ENCODE assay signal across 8 cellular contexts in genomic region chr10:6269953-6270867, GRCh38.
DNase-seq lines count a peak whose midpoint lies in the region; ATAC-seq and TF ChIP-seq lines count a peak whose summit lies in the region.

No MANE protein-coding gene starts in this region.

- TF ChIP-seq POLR2A in uterus (IDR thresholded peaks at IDR 0.05): no peak

- TF ChIP-seq CTCF in activated CD8-positive, alpha-beta T cell treated with anti-CD3 and anti-CD28 coated beads for 36 hours (IDR thresholded peaks at IDR 0.05): no peak
- TF ChIP-seq CTCF in uterus (IDR thresholded peaks at IDR 0.05): no peak

- H3K27me3 ChIP-seq in layer of hippocampus (ENCODE audit: control insufficient read depth, insufficient read depth, low read length) (no peaks in the 10 kb centered on the region), uterus (no peaks in the 10 kb centered on the region)

- H3K4me1 Mint-ChIP-seq in activated CD8-positive, alpha-beta T cell treated with anti-CD3 and anti-CD28 coated beads for 36 hours (ENCODE audit: low read depth): peaks cover 55% of the 10 kb centered on the region

- H3K36me3 ChIP-seq in uterus: no peaks in the 10 kb centered on the region

- peaks cover 6% of the 10 kb centered on the region for H3K9me3 Mint-ChIP-seq in activated CD8-positive, alpha-beta T cell treated with anti-CD3 and anti-CD28 coated beads for 36 hours

- POLR2A ChIA-PET in activated CD8-positive, alpha-beta T cell treated with anti-CD3 and anti-CD28 coated beads for 36 hours (lab: Charles Lee): interaction anchor here (0.7 to 3.3 kb wide), 2 partner anchors 78 to 137 kb away, joined by 3 to 22 read pairs; no protein-coding TSS in a partner anchor

- no peaks in the 10 kb centered on the region for H3K27me3 Mint-ChIP-seq in activated CD8-positive, alpha-beta T cell treated with anti-CD3 and anti-CD28 coated beads for 36 hours

- H3K9me3 ChIP-seq in uterus: no peaks in the 10 kb centered on the region

- peak; percentile 95 for DNase-seq in activated CD8-positive, alpha-beta T cell treated with anti-CD3 and anti-CD28 coated beads for 36 hours
- DNase-seq in substantia nigra (lab: John Stamatoyannopoulos, UW) (no peak), cortex of kidney (lab: John Stamatoyannopoulos, UW) (no peak), NCI-H187 treated with DMSO at 0.1 percent for 48 hours (lab: John Stamatoyannopoulos, UW) (no peak), uterus (no peak)

- ATAC-seq in GM19328 (IDR thresholded peaks at IDR 0.05; ENCODE audit: unreplicated experiment) (peak; percentile 69), HG03378 (IDR thresholded peaks at IDR 0.05; ENCODE audit: unreplicated experiment) (peak; percentile 79)
- peak; percentile 79 for ATAC-seq in activated CD8-positive, alpha-beta T cell treated with anti-CD3 and anti-CD28 coated beads for 36 hours

- peak overlapping the region; percentile 97 for H3K27ac Mint-ChIP-seq in activated CD8-positive, alpha-beta T cell treated with anti-CD3 and anti-CD28 coated beads for 36 hours

- peaks cover 18% of the 10 kb centered on the region for H3K36me3 Mint-ChIP-seq in activated CD8-positive, alpha-beta T cell treated with anti-CD3 and anti-CD28 coated beads for 36 hours (ENCODE audit: low read depth)

- H3K4me1 ChIP-seq in uterus: no peaks in the 10 kb centered on the region

- CTCF ChIA-PET in activated CD8-positive, alpha-beta T cell treated with anti-CD3 and anti-CD28 coated beads for 36 hours (lab: Charles Lee): interaction anchor here (1.0 to 3.2 kb wide), 2 partner anchors 68 to 78 kb away, joined by 4 to 12 read pairs; partner anchors contain the start of gene PFKFB3

- intact Hi-C loops in activated CD8-positive, alpha-beta T cell treated with anti-CD3 and anti-CD28 coated beads for 36 hours (cut with micrococcal nuclease): loop anchor here (10.0 kb wide), 2 partner anchors 65 to 115 kb away; partner anchors contain the start of gene PFKFB3
- intact Hi-C loops in uterus (cut with DNase I; ENCODE audit: low total_unique reads): no loop called here

- H3K4me3 Mint-ChIP-seq in activated CD8-positive, alpha-beta T cell treated with anti-CD3 and anti-CD28 coated beads for 36 hours: peak overlapping the region; percentile 50

- no peak overlapping the region for H3K4me3 ChIP-seq in uterus

- peak overlapping the region; percentile 31 for H3K27ac ChIP-seq in layer of hippocampus (ENCODE audit: low read depth, low read length)
- H3K27ac ChIP-seq in substantia nigra (ENCODE audit: low read depth, low read length, poor library complexity, severe bottlenecking): peak overlapping the region; percentile 8
- no peak overlapping the region for H3K27ac ChIP-seq in uterus

Comparison
In these comparisons a context has a peak if more than half of its experiments do, and no peak if none do; other contexts are left out.
1. H3K27ac ChIP-seq: peak in layer of hippocampus (single experiment) and substantia nigra (single experiment); none in uterus (0 of 2).
2. Peak in every context shown above with its lines, with median percentiles within 50 percentile points of each other: ATAC-seq.